Comparison of ENCODE assay signal across 27 cellular contexts in genomic region chr19:10991076-10991475, GRCh38.
"Had no signal": no experiment of that assay in that cellular context is flagged by ENCODE, and none has a peak within 500 bp of the region (broad histone marks: within the 10 kb centered on the region; RNA-seq: fewer than 3 reads in every experiment).

No MANE protein-coding gene starts in this region.

- H3K4me1 Mint-ChIP-seq: WTC11 had no signal

- H3K4me1 ChIP-seq: adrenal gland, body of pancreas, breast epithelium, SJSA1 had no signal

- H3K9me3 ChIP-seq: adrenal gland, body of pancreas, breast epithelium, SJSA1, SK-N-SH had no signal

- DNase-seq: activated CD4-positive, alpha-beta memory T cell treated with anti-CD3 and anti-CD28 coated beads, Interleukin-2, amount 10 ng/mL, durations not matched to agents 7 days and 5 days; activated CD4-positive, alpha-beta T cell treated with anti-CD3 and anti-CD28 coated beads for 4 hours; activated CD8-positive, alpha-beta memory T cell treated with anti-CD3 and anti-CD28 coated beads for 24 hours; activated CD8-positive, alpha-beta memory T cell treated with anti-CD3 and anti-CD28 coated beads, Interleukin-2, amount 10 ng/mL, durations not matched to agents 7 days and 5 days; activated effector memory CD4-positive, alpha-beta T cell treated with anti-CD3 and anti-CD28 coated beads, Interleukin-2, amount 50 U/mL, for 16 hours; activated naive CD4-positive, alpha-beta T cell; activated naive CD4-positive, alpha-beta T cell treated with anti-CD3 and anti-CD28 coated beads, Interleukin-2, amount 50 U/mL, for 16 hours; activated T-cell treated with anti-CD3 and anti-CD28 coated beads, Interleukin-2, amount 50 U/mL, for 1 hour; activated T-cell treated with anti-CD3 and anti-CD28 coated beads, Interleukin-2, amount 50 U/mL, for 72 hours; adrenal gland; body of pancreas; NCI-H1105; NCI-H1417 treated with DMSO at 0.1 percent for 48 hours; NCI-H1694; NCI-H1930; NCI-H2081 treated with DMSO at 0.1 percent for 48 hours; NCI-H345; NCI-H524 treated with DMSO at 0.1 percent for 48 hours; SHP77 treated with DMSO at 0.1 percent for 48 hours; SK-N-SH had no signal

- H3K9ac ChIP-seq: KMS-11, SK-N-SH had no signal

- H3K4me2 ChIP-seq: KMS-11, SK-N-SH had no signal

- H3K27ac Mint-ChIP-seq: activated CD4-positive, alpha-beta memory T cell treated with anti-CD3 and anti-CD28 coated beads, Interleukin-2, amount 10 ng/mL, durations not matched to agents 7 days and 5 days; activated CD8-positive, alpha-beta memory T cell treated with anti-CD3 and anti-CD28 coated beads, Interleukin-2, amount 10 ng/mL, durations not matched to agents 7 days and 5 days; activated T-cell treated with anti-CD3 and anti-CD28 coated beads, Interleukin-2, amount 50 U/mL, for 72 hours; T-helper 1 cell treated with Interleukin-12 subunit alpha and Interleukin-12 subunit beta and Interleukin-4 antibody, amounts not matched to agents 30 μg/mL and 1 μg/mL, for 36 hours; T-helper 2 cell treated with Interferon-gamma antibody and Interleukin-4, amounts not matched to agents 5 μg/mL and 100 μg/mL, for 36 hours; WTC11 had no signal

- H3K9me3 Mint-ChIP-seq: activated CD4-positive, alpha-beta memory T cell treated with anti-CD3 and anti-CD28 coated beads, Interleukin-2, amount 10 ng/mL, durations not matched to agents 7 days and 5 days; activated T-cell treated with anti-CD3 and anti-CD28 coated beads, Interleukin-2, amount 50 U/mL, for 72 hours; activated T-helper 17 cell treated with anti-CD3 and anti-CD28 coated beads, Interleukin-2, amount 50 U/mL, for 72 hours; T-helper 1 cell treated with Interleukin-12 subunit alpha and Interleukin-12 subunit beta and Interleukin-4 antibody, amounts not matched to agents 30 μg/mL and 1 μg/mL, for 36 hours; T-helper 2 cell treated with Interferon-gamma antibody and Interleukin-4, amounts not matched to agents 5 μg/mL and 100 μg/mL, for 36 hours; WTC11 had no signal

- H3K27me3 Mint-ChIP-seq: activated CD4-positive, alpha-beta memory T cell treated with anti-CD3 and anti-CD28 coated beads, Interleukin-2, amount 10 ng/mL, durations not matched to agents 7 days and 5 days; activated CD8-positive, alpha-beta memory T cell treated with anti-CD3 and anti-CD28 coated beads, Interleukin-2, amount 10 ng/mL, durations not matched to agents 7 days and 5 days; activated T-helper 17 cell treated with anti-CD3 and anti-CD28 coated beads, Interleukin-2, amount 50 U/mL, for 72 hours had no signal

- H3K27me3 ChIP-seq: adrenal gland, body of pancreas, breast epithelium, SJSA1 had no signal

- H3K4me3 ChIP-seq: adrenal gland, body of pancreas, breast epithelium, SJSA1 had no signal

- H3K4me3 Mint-ChIP-seq: activated CD4-positive, alpha-beta memory T cell treated with anti-CD3 and anti-CD28 coated beads, Interleukin-2, amount 10 ng/mL, durations not matched to agents 7 days and 5 days; activated CD8-positive, alpha-beta memory T cell treated with anti-CD3 and anti-CD28 coated beads, Interleukin-2, amount 10 ng/mL, durations not matched to agents 7 days and 5 days; activated T-cell treated with anti-CD3 and anti-CD28 coated beads, Interleukin-2, amount 50 U/mL, for 72 hours; activated T-helper 17 cell treated with anti-CD3 and anti-CD28 coated beads, Interleukin-2, amount 50 U/mL, for 72 hours; T-helper 1 cell treated with Interleukin-12 subunit alpha and Interleukin-12 subunit beta and Interleukin-4 antibody, amounts not matched to agents 30 μg/mL and 1 μg/mL, for 36 hours; T-helper 2 cell treated with Interferon-gamma antibody and Interleukin-4, amounts not matched to agents 5 μg/mL and 100 μg/mL, for 36 hours; WTC11 had no signal

- H3K27ac ChIP-seq: adrenal gland, body of pancreas, breast epithelium, KMS-11, SJSA1 had no signal
